In genomic region chr6:164086326-164086887, GRCh38 we compare ENCODE assay signal across 16 cellular contexts.
A peak's percentile ranks its signal among the peaks of the same experiment; 100 is the strongest.
DNase-seq lines count a peak whose midpoint lies in the region; ATAC-seq, FAIRE-seq and TF ChIP-seq lines count a peak whose summit lies in the region.
"Had no signal": no experiment of that assay in that cellular context is flagged by ENCODE, and none has a peak within 500 bp of the region (broad histone marks: within the 10 kb centered on the region; RNA-seq: fewer than 3 reads in every experiment).

No MANE protein-coding gene starts in this region.

- no peaks in the 10 kb centered on the region for H3K79me1 ChIP-seq in mesendoderm (ENCODE audit: low read length)

- no peak overlapping the region for H4K5ac ChIP-seq in mesendoderm (ENCODE audit: low read length)

- H3K36me3 Mint-ChIP-seq in CD8-positive, alpha-beta T cell, result no peaks in the 10 kb centered on the region
- no peaks in the 10 kb centered on the region for H3K36me3 Mint-ChIP-seq in astrocyte (ENCODE audit: low read depth, unreplicated experiment)
- H3K36me3 Mint-ChIP-seq: activated CD8-positive, alpha-beta memory T cell treated with anti-CD3 and anti-CD28 coated beads, Interleukin-2, amount 10 ng/mL, durations not matched to agents 7 days and 5 days had no signal

- H3K27ac Mint-ChIP-seq in CD8-positive, alpha-beta T cell, result no peak overlapping the region
- peak overlapping the region; percentile 99 for H3K27ac Mint-ChIP-seq in astrocyte (ENCODE audit: unreplicated experiment)
- H3K27ac Mint-ChIP-seq: activated CD8-positive, alpha-beta memory T cell treated with anti-CD3 and anti-CD28 coated beads, Interleukin-2, amount 10 ng/mL, durations not matched to agents 7 days and 5 days; activated T-helper 2 cell treated with anti-CD3 and anti-CD28 coated beads, Interferon-gamma antibody, Interleukin-2, Interleukin-4, amounts not matched to agents 10 μg/mL and 5 μg/mL and 100 μg/mL, durations not matched to agents 14 hours and 24 hours and 36 hours had no signal

- H2BK15ac ChIP-seq in mesendoderm (replicated peaks; ENCODE audit: low read depth), result no peak overlapping the region

- DNase-seq in CD8-positive, alpha-beta T cell, result no peak
- DNase-seq in astrocyte (ENCODE audit: low read depth), result peak; percentile 2
- no peak for DNase-seq in mesendoderm
- no peak for DNase-seq in gastrocnemius medialis
- DNase-seq in activated naive CD4-positive, alpha-beta T cell treated with anti-CD3 and anti-CD28 coated beads, Interleukin-2, amount 50 U/mL, for 16 hours, result no peak
- no peak for DNase-seq in activated CD4-positive, CD25-positive, alpha-beta regulatory T cell treated with anti-CD3 and anti-CD28 coated beads, Interleukin-2, amount 50 U/mL, for 72 hours
- DNase-seq in GM12892 (ENCODE audit: insufficient read length), result no peak
- no peak for DNase-seq in HCEC 1CT
- DNase-seq: activated CD8-positive, alpha-beta memory T cell treated with anti-CD3 and anti-CD28 coated beads, Interleukin-2, amount 10 ng/mL, durations not matched to agents 7 days and 5 days; Calu3; colonic mucosa; PC-9; SK-N-SH; T-helper 9 cell had no signal

- H2BK5ac ChIP-seq in mesendoderm (ENCODE audit: low read length), result no peak overlapping the region

- H3K4me3 ChIP-seq in CD8-positive, alpha-beta T cell (ENCODE audit: low read depth, low read length), result no peak overlapping the region
- H3K4me3 ChIP-seq in astrocyte (ENCODE audit: insufficient read depth, low read depth, low read length) (no peak overlapping the region), mesendoderm (ENCODE audit: low read length) (no peak overlapping the region), gastrocnemius medialis (peak overlapping the region in 1 of 4 donors; percentile 35)
- H3K4me3 ChIP-seq: colonic mucosa, PC-9 had no signal

- in situ Hi-C loops in gastrocnemius medialis (cut with MboI; ENCODE audit: low sequenced_read_pairs in 4 of 4), result no loop called here

- no peak overlapping the region for H2AK5ac ChIP-seq in mesendoderm (ENCODE audit: low read length)

- TF ChIP-seq CTCF in CD8-positive, alpha-beta T cell (IDR thresholded peaks at IDR 0.05), result no peak
- TF ChIP-seq CTCF in astrocyte (IDR thresholded peaks at IDR 0.05; ENCODE audit: insufficient read depth, low read depth, low read length) (no peak), gastrocnemius medialis (IDR thresholded peaks at IDR 0.05 in 4 of 5, conservative IDR thresholded peaks at IDR 0.05 in 1 of 5) (no peak)

- no peak overlapping the region for H4K8ac ChIP-seq in mesendoderm (ENCODE audit: low read depth, low read length)

- H3K4me1 ChIP-seq in CD8-positive, alpha-beta T cell (ENCODE audit: insufficient read depth, low read length), result no peaks in the 10 kb centered on the region
- H3K4me1 ChIP-seq in astrocyte (ENCODE audit: insufficient read depth, low read length) (peaks cover 26% of the 10 kb centered on the region), mesendoderm (ENCODE audit: control insufficient read depth, low read depth, low read length) (no peaks in the 10 kb centered on the region), gastrocnemius medialis (peaks cover 10 to 15% of the 10 kb centered on the region in 2 donors)
- H3K4me1 ChIP-seq: colonic mucosa had no signal

- H3K9ac ChIP-seq in astrocyte (ENCODE audit: low read length), result peak overlapping the region; percentile 84
- H3K9ac ChIP-seq in mesendoderm (ENCODE audit: low read length), result no peak overlapping the region
- H3K9ac ChIP-seq: SK-N-SH had no signal

- no peak overlapping the region for H3K27ac ChIP-seq in CD8-positive, alpha-beta T cell (ENCODE audit: low read depth, low read length)
- peak overlapping the region; percentile 96 for H3K27ac ChIP-seq in astrocyte (ENCODE audit: low read depth, low read length)
- no peak overlapping the region for H3K27ac ChIP-seq in mesendoderm (ENCODE audit: low read depth, low read length)
- peak overlapping the region; percentile 70 to 74 (median 73) for H3K27ac ChIP-seq in gastrocnemius medialis
- H3K27ac ChIP-seq: colonic mucosa, epithelial cell of prostate, PC-9 had no signal

- no peaks in the 10 kb centered on the region for H3K36me3 ChIP-seq in CD8-positive, alpha-beta T cell (ENCODE audit: insufficient read depth, low read length)
- H3K36me3 ChIP-seq in astrocyte (ENCODE audit: insufficient read depth, low read length) (no peaks in the 10 kb centered on the region), mesendoderm (ENCODE audit: control insufficient read depth, insufficient read depth, low read length) (no peaks in the 10 kb centered on the region), gastrocnemius medialis (no peaks in the 10 kb centered on the region)
- H3K36me3 ChIP-seq: colonic mucosa had no signal

- FAIRE-seq in astrocyte (lab: Jason Lieb, UNC) (no peak), GM12892 (lab: Jason Lieb, UNC) (no peak)

- peaks cover 8% of the 10 kb centered on the region for H3K27me3 Mint-ChIP-seq in CD8-positive, alpha-beta T cell (ENCODE audit: low read depth)
- H3K27me3 Mint-ChIP-seq in astrocyte (ENCODE audit: low read depth, unreplicated experiment), result no peaks in the 10 kb centered on the region
- H3K27me3 Mint-ChIP-seq: activated CD8-positive, alpha-beta memory T cell treated with anti-CD3 and anti-CD28 coated beads, Interleukin-2, amount 10 ng/mL, durations not matched to agents 7 days and 5 days had no signal

- intact Hi-C loops in CD8-positive, alpha-beta T cell (cut with DNase I, micrococcal nuclease), result no loop called here
- intact Hi-C loops in gastrocnemius medialis (cut with DNase I; ENCODE audit: low total_unique reads), result no loop called here

- H3K4ac ChIP-seq in mesendoderm (ENCODE audit: low read depth, low read length), result no peak overlapping the region

- H2BK120ac ChIP-seq in mesendoderm (ENCODE audit: low read depth, low read length), result no peak overlapping the region

- H3K18ac ChIP-seq in mesendoderm (ENCODE audit: low read length), result peak overlapping the region; percentile 2

- peak overlapping the region; percentile 81 for H3K4me2 ChIP-seq in astrocyte (ENCODE audit: low read length)
- no peak overlapping the region for H3K4me2 ChIP-seq in mesendoderm (ENCODE audit: low read length)
- H3K4me2 ChIP-seq: PC-9, SK-N-SH had no signal

- CTCF ChIA-PET in CD8-positive, alpha-beta T cell (lab: Charles Lee), result no interaction called here

- H3K4me1 Mint-ChIP-seq in CD8-positive, alpha-beta T cell (ENCODE audit: low read depth), result no peaks in the 10 kb centered on the region
- H3K4me1 Mint-ChIP-seq in astrocyte (ENCODE audit: low read depth, unreplicated experiment), result peaks cover 16% of the 10 kb centered on the region

- WGBS in mesendoderm (ENCODE audit: extremely low coverage, insufficient coverage, low lambda C conversion rate), result no CpG with 5 or more reads among the region's 14 CpGs

- peak overlapping the region; percentile 86 for H2AFZ ChIP-seq in astrocyte (ENCODE audit: low read depth, low read length)
- H2AFZ ChIP-seq: PC-9 had no signal

- no peaks in the 10 kb centered on the region for H4K20me1 ChIP-seq in astrocyte (ENCODE audit: insufficient read depth, low read length)

- H3K9me3 ChIP-seq in CD8-positive, alpha-beta T cell (ENCODE audit: low read length), result no peaks in the 10 kb centered on the region
- H3K9me3 ChIP-seq in astrocyte (ENCODE audit: insufficient read depth, low read depth, low read length), result no peaks in the 10 kb centered on the region
- H3K9me3 ChIP-seq in gastrocnemius medialis, result no peaks in the 10 kb centered on the region
- H3K9me3 ChIP-seq: colonic mucosa, SK-N-SH had no signal

- H3K56ac ChIP-seq in mesendoderm (ENCODE audit: low read length), result no peak overlapping the region

- no peaks in the 10 kb centered on the region for H3K27me3 ChIP-seq in CD8-positive, alpha-beta T cell (ENCODE audit: insufficient read depth, low read length)
- H3K27me3 ChIP-seq in astrocyte (ENCODE audit: insufficient read depth, low read length) (no peaks in the 10 kb centered on the region), mesendoderm (ENCODE audit: insufficient read depth, low read length, poor library complexity) (no peaks in the 10 kb centered on the region), gastrocnemius medialis (no peaks in the 10 kb centered on the region)
- H3K27me3 ChIP-seq: colonic mucosa had no signal

- H3K79me2 ChIP-seq in astrocyte (ENCODE audit: insufficient read depth, low read length), result no peaks in the 10 kb centered on the region
- H3K79me2 ChIP-seq in mesendoderm (ENCODE audit: control insufficient read depth, insufficient read depth, low read length), result no peaks in the 10 kb centered on the region

- no peaks in the 10 kb centered on the region for H3K9me3 Mint-ChIP-seq in CD8-positive, alpha-beta T cell
- peaks cover 2% of the 10 kb centered on the region for H3K9me3 Mint-ChIP-seq in astrocyte (ENCODE audit: unreplicated experiment)
- H3K9me3 Mint-ChIP-seq: activated T-helper 2 cell treated with anti-CD3 and anti-CD28 coated beads, Interferon-gamma antibody, Interleukin-2, Interleukin-4, amounts not matched to agents 10 μg/mL and 5 μg/mL and 100 μg/mL, durations not matched to agents 14 hours and 24 hours and 36 hours had no signal

- H3K23ac ChIP-seq in mesendoderm (ENCODE audit: low read length), result no peak overlapping the region

- TF ChIP-seq POLR2A in gastrocnemius medialis (IDR thresholded peaks at IDR 0.05) (no peak), GM12892 (IDR thresholded peaks at IDR 0.05; ENCODE audit: low read depth, low read length) (no peak)

- ATAC-seq in CD8-positive, alpha-beta T cell, result no peak
- no peak for ATAC-seq in gastrocnemius medialis
- ATAC-seq: activated CD8-positive, alpha-beta memory T cell treated with anti-CD3 and anti-CD28 coated beads, Interleukin-2, amount 10 ng/mL, durations not matched to agents 7 days and 5 days had no signal

- H3K4me3 Mint-ChIP-seq in CD8-positive, alpha-beta T cell, result peak overlapping the region; percentile 46
- H3K4me3 Mint-ChIP-seq in astrocyte (ENCODE audit: unreplicated experiment), result no peak overlapping the region
- H3K4me3 Mint-ChIP-seq: activated CD8-positive, alpha-beta memory T cell treated with anti-CD3 and anti-CD28 coated beads, Interleukin-2, amount 10 ng/mL, durations not matched to agents 7 days and 5 days had no signal

- POLR2A ChIA-PET in CD8-positive, alpha-beta T cell (lab: Charles Lee), result no interaction called here

Comparison
In these comparisons a context has a peak if more than half of its experiments do, and no peak if none do; other contexts are left out.
1. H3K27ac ChIP-seq: peak in astrocyte (single experiment) and gastrocnemius medialis (4 of 4); none in CD8-positive, alpha-beta T cell (single experiment) and mesendoderm (single experiment).